Comparison of ENCODE assay signal across 1 cellular context in genomic region chr2:109350526-109350925, GRCh38.
TF ChIP-seq lines count a peak whose summit lies in the region.

No MANE protein-coding gene starts in this region.

TF ChIP-seq in SK-N-SH, 30 proteins besides CTCF, POLR2A, EP300 and RAD21 (continued from another document):
- TF ChIP-seq ZBTB33 (IDR thresholded peaks at IDR 0.05; ENCODE audit: borderline replicate concordance, low read depth) (no peak), TEAD4 (IDR thresholded peaks at IDR 0.05; ENCODE audit: borderline replicate concordance, insufficient read depth) (no peak), POLR2AphosphoS5 (IDR thresholded peaks at IDR 0.05; ENCODE audit: low read depth, low read length) (no peak), MXI1 (IDR thresholded peaks at IDR 0.05; ENCODE audit: low read depth, low read length) (no peak), SMC3 (IDR thresholded peaks at IDR 0.05; ENCODE audit: low read depth, low read length) (no peak), FOXJ3 (CRISPR knock-in tag; IDR thresholded peaks at IDR 0.05) (no peak)
- TF ChIP-seq, protein P1, sequence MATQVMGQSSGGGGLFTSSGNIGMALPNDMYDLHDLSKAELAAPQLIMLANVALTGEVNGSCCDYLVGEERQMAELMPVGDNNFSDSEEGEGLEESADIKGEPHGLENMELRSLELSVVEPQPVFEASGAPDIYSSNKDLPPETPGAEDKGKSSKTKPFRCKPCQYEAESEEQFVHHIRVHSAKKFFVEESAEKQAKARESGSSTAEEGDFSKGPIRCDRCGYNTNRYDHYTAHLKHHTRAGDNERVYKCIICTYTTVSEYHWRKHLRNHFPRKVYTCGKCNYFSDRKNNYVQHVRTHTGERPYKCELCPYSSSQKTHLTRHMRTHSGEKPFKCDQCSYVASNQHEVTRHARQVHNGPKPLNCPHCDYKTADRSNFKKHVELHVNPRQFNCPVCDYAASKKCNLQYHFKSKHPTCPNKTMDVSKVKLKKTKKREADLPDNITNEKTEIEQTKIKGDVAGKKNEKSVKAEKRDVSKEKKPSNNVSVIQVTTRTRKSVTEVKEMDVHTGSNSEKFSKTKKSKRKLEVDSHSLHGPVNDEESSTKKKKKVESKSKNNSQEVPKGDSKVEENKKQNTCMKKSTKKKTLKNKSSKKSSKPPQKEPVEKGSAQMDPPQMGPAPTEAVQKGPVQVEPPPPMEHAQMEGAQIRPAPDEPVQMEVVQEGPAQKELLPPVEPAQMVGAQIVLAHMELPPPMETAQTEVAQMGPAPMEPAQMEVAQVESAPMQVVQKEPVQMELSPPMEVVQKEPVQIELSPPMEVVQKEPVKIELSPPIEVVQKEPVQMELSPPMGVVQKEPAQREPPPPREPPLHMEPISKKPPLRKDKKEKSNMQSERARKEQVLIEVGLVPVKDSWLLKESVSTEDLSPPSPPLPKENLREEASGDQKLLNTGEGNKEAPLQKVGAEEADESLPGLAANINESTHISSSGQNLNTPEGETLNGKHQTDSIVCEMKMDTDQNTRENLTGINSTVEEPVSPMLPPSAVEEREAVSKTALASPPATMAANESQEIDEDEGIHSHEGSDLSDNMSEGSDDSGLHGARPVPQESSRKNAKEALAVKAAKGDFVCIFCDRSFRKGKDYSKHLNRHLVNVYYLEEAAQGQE (IDR thresholded peaks at IDR 0.05; ENCODE audit: low read depth, low read length), result no peak
